ENCODE assay signal across 9 cellular contexts in the genomic region with DNA sequence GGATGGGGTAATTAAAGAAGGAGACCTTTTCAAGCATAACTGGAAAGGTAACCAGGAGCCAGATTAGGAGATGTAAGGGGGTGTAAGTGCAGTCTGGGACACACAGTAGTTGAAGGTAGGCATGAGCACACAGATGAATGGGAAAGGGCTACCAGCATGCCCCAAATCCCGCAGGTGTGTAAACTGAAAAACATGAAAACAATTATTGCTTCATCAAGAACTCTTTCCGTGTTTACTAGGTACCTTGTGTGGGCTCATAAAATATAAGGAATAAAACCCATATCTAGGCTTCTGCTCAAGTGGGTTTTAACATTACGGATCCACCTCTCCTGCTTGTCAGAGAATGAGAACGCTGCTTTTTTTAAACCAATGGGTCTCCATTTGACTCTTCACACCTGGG. TPM values are rescaled to one million over a fixed set of nuclear protein-coding genes. Genes with fewer than 3 reads are reported as not detected.
DNase-seq lines count a peak whose midpoint lies in the region; ATAC-seq and TF ChIP-seq lines count a peak whose summit lies in the region.
"Had no signal": no experiment of that assay in that cellular context is flagged by ENCODE, and none has a peak within 500 bp of the region (broad histone marks: within the 10 kb centered on the region; RNA-seq: fewer than 3 reads in every experiment).

No MANE protein-coding gene starts in this region.

- H3K9me3 Mint-ChIP-seq in CD8-positive, alpha-beta T cell = no peaks in the 10 kb centered on the region

- DNase-seq in CD8-positive, alpha-beta T cell = no peak
- no peak for DNase-seq in NT2/D1 (ENCODE audit: low read depth, low spot score)
- no peak for DNase-seq in MV-4-11 (lab: John Stamatoyannopoulos, UW)
- DNase-seq in germinal center (ENCODE audit: low spot score) = no peak
- DNase-seq: activated CD4-positive, CD25-positive, alpha-beta regulatory T cell had no signal

- peaks cover 8% of the 10 kb centered on the region for H3K27me3 Mint-ChIP-seq in CD8-positive, alpha-beta T cell (ENCODE audit: low read depth)

- intact Hi-C loops in CD8-positive, alpha-beta T cell (cut with DNase I, micrococcal nuclease) = loop anchor here (5.0 kb wide), 3 partner anchors 44 to 121 kb away; no protein-coding TSS in a partner anchor

- peak overlapping the region; percentile 95 for H3K9ac ChIP-seq in NT2/D1 (ENCODE audit: insufficient read length, low read depth)
- peak overlapping the region; percentile 73 for H3K9ac ChIP-seq in endocrine pancreas (ENCODE audit: control insufficient read depth, insufficient read depth, low read length)

- H3K36me3 ChIP-seq in CD8-positive, alpha-beta T cell (ENCODE audit: insufficient read depth, low read length) = no peaks in the 10 kb centered on the region
- H3K36me3 ChIP-seq in NT2/D1 (ENCODE audit: insufficient read depth, insufficient read length, low read length) (peaks cover 20% of the 10 kb centered on the region), endocrine pancreas (ENCODE audit: control insufficient read depth, insufficient read depth, low read length) (no peaks in the 10 kb centered on the region), neuron (ENCODE audit: insufficient read depth, low read length) (no peaks in the 10 kb centered on the region)

- H3K4me1 Mint-ChIP-seq in CD8-positive, alpha-beta T cell (ENCODE audit: low read depth) = peaks cover 45% of the 10 kb centered on the region

- H3K27ac Mint-ChIP-seq in CD8-positive, alpha-beta T cell = peak overlapping the region; percentile 84

- peak overlapping the region; percentile 87 for H3K4me3 Mint-ChIP-seq in CD8-positive, alpha-beta T cell

- CTCF ChIA-PET in CD8-positive, alpha-beta T cell (lab: Charles Lee) = no interaction called here

- TF ChIP-seq CTCF in CD8-positive, alpha-beta T cell (IDR thresholded peaks at IDR 0.05) = no peak

- no peak overlapping the region for H3K27ac ChIP-seq in CD8-positive, alpha-beta T cell (ENCODE audit: low read depth, low read length)

- no peak for ATAC-seq in CD8-positive, alpha-beta T cell
- ATAC-seq in HG03521 (IDR thresholded peaks at IDR 0.05; ENCODE audit: unreplicated experiment) (no peak), GM18858 (IDR thresholded peaks at IDR 0.05; ENCODE audit: unreplicated experiment) (no peak)

- no peak overlapping the region for H2AFZ ChIP-seq in neuron (ENCODE audit: low read depth, low read length)

- H3K4me3 ChIP-seq in CD8-positive, alpha-beta T cell (ENCODE audit: low read depth, low read length) = no peak overlapping the region
- H3K4me3 ChIP-seq in NT2/D1 (ENCODE audit: insufficient read length, low read depth) = peak overlapping the region; percentile 91
- peak overlapping the region; percentile 72 for H3K4me3 ChIP-seq in endocrine pancreas (ENCODE audit: control insufficient read depth, insufficient read depth, low read length)
- H3K4me3 ChIP-seq in neuron (ENCODE audit: low read length) = peak overlapping the region; percentile 84

- peaks cover 20% of the 10 kb centered on the region for H3K36me3 Mint-ChIP-seq in CD8-positive, alpha-beta T cell

- no peaks in the 10 kb centered on the region for H3K27me3 ChIP-seq in CD8-positive, alpha-beta T cell (ENCODE audit: insufficient read depth, low read length)
- H3K27me3 ChIP-seq in NT2/D1 (ENCODE audit: insufficient read depth, insufficient read length) = no peaks in the 10 kb centered on the region
- no peaks in the 10 kb centered on the region for H3K27me3 ChIP-seq in endocrine pancreas (ENCODE audit: control insufficient read depth, insufficient read depth, low read length)
- H3K27me3 ChIP-seq in neuron (ENCODE audit: insufficient read depth, low read length) = no peaks in the 10 kb centered on the region

- H3K9me3 ChIP-seq in CD8-positive, alpha-beta T cell (ENCODE audit: low read length) = no peaks in the 10 kb centered on the region
- no peaks in the 10 kb centered on the region for H3K9me3 ChIP-seq in NT2/D1 (ENCODE audit: insufficient read depth, low read length)
- H3K9me3 ChIP-seq in endocrine pancreas (ENCODE audit: control insufficient read depth, low read length) = no peaks in the 10 kb centered on the region
- H3K9me3 ChIP-seq in neuron (ENCODE audit: low read length) = no peaks in the 10 kb centered on the region

- POLR2A ChIA-PET in CD8-positive, alpha-beta T cell (lab: Charles Lee) = no interaction called here

- H3K4me1 ChIP-seq in CD8-positive, alpha-beta T cell (ENCODE audit: insufficient read depth, low read length) = peaks cover 17% of the 10 kb centered on the region
- H3K4me1 ChIP-seq in NT2/D1 (ENCODE audit: insufficient read depth, insufficient read length) (peaks cover 1% of the 10 kb centered on the region), endocrine pancreas (ENCODE audit: control insufficient read depth, insufficient read depth, low read length) (peaks cover 12% of the 10 kb centered on the region), neuron (ENCODE audit: insufficient read depth, low read length) (peaks cover 22% of the 10 kb centered on the region)

RNA-seq across cellular contexts. Expression of gene MAPKAP1, which starts 1.1 kb away (rescaled TPM):
- total RNA-seq in CD8-positive, alpha-beta T cell = 10 to 100 TPM; 38.2 to 42.7 TPM

RNA-seq across cellular contexts. Expression of gene PBX3, which starts 41.3 kb away (rescaled TPM):
- total RNA-seq in CD8-positive, alpha-beta T cell = 10 to 100 TPM; 16.2 to 19.9 TPM
